8 cellular contexts compared by ENCODE assay signal in the genomic region with DNA sequence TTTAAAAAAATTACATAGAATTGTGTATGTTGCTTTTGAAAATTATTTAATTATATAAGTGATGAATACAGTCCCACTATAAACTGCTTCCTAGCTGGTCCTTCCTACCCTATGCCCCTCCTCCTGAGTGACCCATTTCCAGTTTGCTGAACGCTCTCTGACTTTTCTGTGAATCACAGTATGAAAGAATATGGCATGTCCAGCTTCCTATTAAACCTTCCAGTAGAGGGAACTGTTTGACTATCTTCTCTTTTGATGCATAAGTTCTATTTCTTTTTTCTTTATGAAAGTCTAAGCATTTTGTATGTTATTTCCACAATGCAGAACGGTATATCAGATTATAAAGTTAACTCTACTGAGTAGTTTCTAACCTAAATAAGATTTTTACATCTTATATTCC. TPM values are rescaled to one million over a fixed set of nuclear protein-coding genes. Genes with fewer than 3 reads are reported as not detected.
A peak's percentile ranks its signal among the peaks of the same experiment; 100 is the strongest.
DNase-seq lines count a peak whose midpoint lies in the region; ATAC-seq and TF ChIP-seq lines count a peak whose summit lies in the region.

No MANE protein-coding gene starts in this region.

- 0 out of 2 replicates have a peak, but pooled peaks have one; percentile 7 for TF ChIP-seq CTCF in GM12875 (IDR thresholded peaks at IDR 0.05; ENCODE audit: borderline replicate concordance, insufficient read depth, low read depth, low read length)

- in situ Hi-C loops in ACHN (cut with HindIII; ENCODE audit: low pct_ligation_motif_present, low pct_unique_long_range_greater_than_20kb, low sequenced_read_pairs) = loop anchor here (25.0 kb wide), 1 partner anchor 168 kb away; no protein-coding TSS in a partner anchor

- H3K4me3 ChIP-seq in GM12875 (ENCODE audit: low read depth, low read length) = no peak overlapping the region

- DNase-seq in ACHN (peak; percentile 75), NCI-H345 treated with DMSO at 0.1 percent for 48 hours (lab: John Stamatoyannopoulos, UW; ENCODE audit: unreplicated experiment) (peak; percentile 10), brain pericyte (ENCODE audit: low read depth, low spot score) (peak; percentile 13), left lobe of liver (ENCODE audit: low spot score) (no peak), nucleus accumbens (lab: John Stamatoyannopoulos, UW) (no peak), middle frontal gyrus (ENCODE audit: extremely low spot score, low spot score) (no peak)
- DNase-seq in activated CD4-positive, alpha-beta T cell treated with anti-CD3 and anti-CD28 coated beads for 1 hour = no peak

- peak; percentile 88 for ATAC-seq in left lobe of liver

RNA-seq across cellular contexts. Expression of a gene that starts 41.3 kb away (rescaled TPM):
- total RNA-seq in left lobe of liver = 27.0 TPM

RNA-seq across cellular contexts. Expression of a gene that starts 41.6 kb away (rescaled TPM):
- total RNA-seq in left lobe of liver = 6.5 TPM

Comparison
In these comparisons a context has a peak if more than half of its experiments do, and no peak if none do; other contexts are left out.
1. DNase-seq: peak in ACHN (single experiment), NCI-H345 treated with DMSO at 0.1 percent for 48 hours (single experiment) and brain pericyte (single experiment); none in left lobe of liver (single experiment), nucleus accumbens (0 of 56), middle frontal gyrus (single experiment) and activated CD4-positive, alpha-beta T cell treated with anti-CD3 and anti-CD28 coated beads for 1 hour (single experiment).